Comparison of ENCODE assay signal across 11 cellular contexts in genomic region chr18:10230072-10230471, GRCh38.
A peak's percentile ranks its signal among the peaks of the same experiment; 100 is the strongest.
DNase-seq lines count a peak whose midpoint lies in the region; ATAC-seq, FAIRE-seq and TF ChIP-seq lines count a peak whose summit lies in the region.
"Had no signal": no experiment of that assay in that cellular context is flagged by ENCODE, and none has a peak within 500 bp of the region (broad histone marks: within the 10 kb centered on the region; RNA-seq: fewer than 3 reads in every experiment).

No MANE protein-coding gene starts in this region.

- H3K36me3 ChIP-seq in Loucy (ENCODE audit: insufficient read depth, low read length) (no peaks in the 10 kb centered on the region), keratinocyte (ENCODE audit: control insufficient read depth in 2 of 2, extremely low read depth in 1 of 2, insufficient read depth in 2 of 2, low read length in 2 of 2) (no peaks in the 10 kb centered on the region), lower lobe of right lung (no peaks in the 10 kb centered on the region)
- H3K36me3 ChIP-seq: thyroid gland had no signal

- intact Hi-C loops in lower lobe of right lung (cut with DNase I), result no loop called here

- H3K9ac ChIP-seq in Loucy (ENCODE audit: low read depth, low read length, poor library complexity, severe bottlenecking) (no peak overlapping the region), keratinocyte (ENCODE audit: control insufficient read depth, extremely low read depth, insufficient read depth, low read length) (no peak overlapping the region)

- H3K79me2 ChIP-seq in Loucy (ENCODE audit: insufficient read depth, low read length) (no peaks in the 10 kb centered on the region), keratinocyte (ENCODE audit: control insufficient read depth, insufficient read depth, low read length) (no peaks in the 10 kb centered on the region)

- FAIRE-seq in keratinocyte (lab: Jason Lieb, UNC), result peak; percentile 79

- H3K9me3 ChIP-seq in Loucy (ENCODE audit: insufficient read depth, low read depth, low read length) (peaks cover 4% of the 10 kb centered on the region; the same call in 1 of the 2 replicates), keratinocyte (ENCODE audit: control insufficient read depth, low read depth, low read length) (peaks cover 17% of the 10 kb centered on the region), lower lobe of right lung (peaks cover 10% of the 10 kb centered on the region)
- H3K9me3 ChIP-seq: thyroid gland had no signal

- DNase-seq in ELF-1 (ENCODE audit: low read depth, low spot score) (peak; percentile 27), amniotic epithelial cell (ENCODE audit: low read depth) (peak; percentile 97), keratinocyte (ENCODE audit: low read depth, low spot score) (peak; percentile 81), NCI-H2196 (lab: John Stamatoyannopoulos, UW; ENCODE audit: unreplicated experiment) (no peak), NCI-H128 (lab: John Stamatoyannopoulos, UW; ENCODE audit: unreplicated experiment) (no peak), lower lobe of right lung (no peak), NCI-H2107 (lab: John Stamatoyannopoulos, UW) (no peak)
- DNase-seq: NCI-H2081, thyroid gland had no signal

- H3K4me1 ChIP-seq in Loucy (ENCODE audit: insufficient read depth, low read length, poor library complexity, severe bottlenecking) (no peaks in the 10 kb centered on the region), keratinocyte (ENCODE audit: control insufficient read depth, extremely low read depth, insufficient read depth, low read length) (peaks cover 11% of the 10 kb centered on the region), lower lobe of right lung (peaks cover 6% of the 10 kb centered on the region)
- H3K4me1 ChIP-seq: thyroid gland had no signal

- no peak overlapping the region for H3K4me3 ChIP-seq in Loucy (ENCODE audit: low read length, poor library complexity, severe bottlenecking)
- H3K4me3 ChIP-seq in keratinocyte (ENCODE audit: control insufficient read depth in 2 of 3, extremely low read depth in 1 of 3, insufficient read depth in 2 of 3, low read depth in 1 of 3, low read length in 3 of 3), result no peak overlapping the region
- H3K4me3 ChIP-seq in lower lobe of right lung, result no peak overlapping the region
- H3K4me3 ChIP-seq: thyroid gland had no signal

- H3F3A ChIP-seq in Loucy (ENCODE audit: low read depth), result no peaks in the 10 kb centered on the region

- TF ChIP-seq CTCF in Loucy (conservative IDR thresholded peaks at IDR 0.05; ENCODE audit: low read length), result peak; percentile 33; the same call in 1 of the 2 replicates
- peak; percentile 70 to 73 (median 70) for TF ChIP-seq CTCF in keratinocyte (optimal IDR thresholded peaks at IDR 0.05 in 1 of 3, IDR thresholded peaks at IDR 0.05 in 1 of 3, conservative IDR thresholded peaks at IDR 0.05 in 1 of 3; ENCODE audit: extremely low read depth in 1 of 3, insufficient read depth in 2 of 3, low read length in 3 of 3)
- TF ChIP-seq CTCF in lower lobe of right lung (IDR thresholded peaks at IDR 0.05), result no peak

- H3K27me3 ChIP-seq in Loucy (ENCODE audit: insufficient read depth, low read length, poor library complexity, severe bottlenecking), result no peaks in the 10 kb centered on the region
- H3K27me3 ChIP-seq in keratinocyte (ENCODE audit: control insufficient read depth, extremely low read depth, insufficient read depth, low read length), result no peaks in the 10 kb centered on the region
- no peaks in the 10 kb centered on the region for H3K27me3 ChIP-seq in lower lobe of right lung (ENCODE audit: low read depth)
- H3K27me3 ChIP-seq: thyroid gland had no signal

- H3K27ac ChIP-seq in keratinocyte (ENCODE audit: control insufficient read depth, insufficient read depth, low read length), result no peak overlapping the region
- H3K27ac ChIP-seq in lower lobe of right lung, result no peak overlapping the region
- H3K27ac ChIP-seq: thyroid gland had no signal

- no peaks in the 10 kb centered on the region for H3K9me2 ChIP-seq in Loucy (replicated peaks; ENCODE audit: low read depth, low read length)

- H4K20me1 ChIP-seq in Loucy (ENCODE audit: insufficient read depth, low read length, poor library complexity, severe bottlenecking) (no peaks in the 10 kb centered on the region), keratinocyte (ENCODE audit: control insufficient read depth, extremely low read depth, insufficient read depth, low read length) (no peaks in the 10 kb centered on the region)

- H3K9me1 ChIP-seq in keratinocyte (ENCODE audit: control insufficient read depth, extremely low read depth, insufficient read depth, low read length), result no peaks in the 10 kb centered on the region

- H2AFZ ChIP-seq in Loucy (ENCODE audit: low read length) (no peak overlapping the region), keratinocyte (ENCODE audit: control insufficient read depth, low read length) (no peak overlapping the region)

- ATAC-seq in lower lobe of right lung, result no peak
- ATAC-seq: left lobe of liver had no signal

- H3K4me2 ChIP-seq in Loucy (ENCODE audit: low read depth, low read length, poor library complexity, severe bottlenecking) (no peak overlapping the region), keratinocyte (ENCODE audit: control insufficient read depth, extremely low read depth, insufficient read depth, low read depth, low read length) (no peak overlapping the region)

- dilution Hi-C loops in keratinocyte (cut with MboI; ENCODE audit: extremely low pct_ligation_motif_present, low sequenced_read_pairs), result no loop called here

Comparison
In these comparisons a context has a peak if more than half of its experiments do, and no peak if none do; other contexts are left out.
1. DNase-seq: peak in ELF-1 (single experiment), amniotic epithelial cell (single experiment) and keratinocyte (single experiment); none in NCI-H2196 (single experiment), NCI-H128 (single experiment), lower lobe of right lung (single experiment) and NCI-H2107 (single experiment).